ENCODE assay signal across 15 cellular contexts in genomic region chr7:17624379-17624778, GRCh38.
DNase-seq lines count a peak whose midpoint lies in the region; TF ChIP-seq lines count a peak whose summit lies in the region.
"Had no signal": no experiment of that assay in that cellular context is flagged by ENCODE, and none has a peak within 500 bp of the region (broad histone marks: within the 10 kb centered on the region; RNA-seq: fewer than 3 reads in every experiment).

No MANE protein-coding gene starts in this region.

- TF ChIP-seq CTCF in HFFc6 (IDR thresholded peaks at IDR 0.05) (no peak), brain microvascular endothelial cell (IDR thresholded peaks at IDR 0.05; ENCODE audit: low read depth, low read length, missing control alignments) (no peak), osteocyte (IDR thresholded peaks at IDR 0.05) (no peak), GM10266 (IDR thresholded peaks at IDR 0.05; ENCODE audit: control insufficient read depth, insufficient read depth, low read depth, missing control alignments) (no peak)

- H3K27me3 Mint-ChIP-seq in HFFc6 (ENCODE audit: insufficient read depth): no peaks in the 10 kb centered on the region; the same call in 1 of the 2 replicates
- no peaks in the 10 kb centered on the region for H3K27me3 Mint-ChIP-seq in osteocyte (ENCODE audit: unreplicated experiment)

- no peak overlapping the region for H3K4me3 ChIP-seq in brain microvascular endothelial cell (ENCODE audit: low read depth, low read length)
- H3K4me3 ChIP-seq: SK-N-MC had no signal

- H3K4me1 Mint-ChIP-seq in HFFc6 (ENCODE audit: low read depth): peaks cover 44% of the 10 kb centered on the region
- peaks cover 32% of the 10 kb centered on the region for H3K4me1 Mint-ChIP-seq in osteocyte (ENCODE audit: unreplicated experiment)

- H3K4me3 Mint-ChIP-seq in HFFc6: peak overlapping the region; percentile 78; the same call in 1 of the 2 replicates
- H3K4me3 Mint-ChIP-seq in osteocyte (ENCODE audit: unreplicated experiment): no peak overlapping the region

- in situ Hi-C loops in brain microvascular endothelial cell (cut with HindIII; ENCODE audit: low pct_ligation_motif_present, low sequenced_read_pairs): no loop called here

- H3K27ac ChIP-seq in brain microvascular endothelial cell: peak overlapping the region; percentile 46
- H3K27ac ChIP-seq: SK-N-MC had no signal

- H3K27ac Mint-ChIP-seq in HFFc6 (peak overlapping the region; percentile 85), osteocyte (ENCODE audit: unreplicated experiment) (peak overlapping the region; percentile 36)

- H3K36me3 Mint-ChIP-seq in HFFc6 (ENCODE audit: low read depth) (no peaks in the 10 kb centered on the region), osteocyte (ENCODE audit: unreplicated experiment) (no peaks in the 10 kb centered on the region)

- no peaks in the 10 kb centered on the region for H3K36me3 ChIP-seq in brain microvascular endothelial cell (replicated peaks)

- H3K9me3 Mint-ChIP-seq in HFFc6 (no peaks in the 10 kb centered on the region), osteocyte (ENCODE audit: unreplicated experiment) (no peaks in the 10 kb centered on the region)

- peak; percentile 10 for DNase-seq in HFFc6
- peak; percentile 54 for DNase-seq in NCI-H82 treated with DMSO at 0.1 percent for 48 hours (lab: John Stamatoyannopoulos, UW; ENCODE audit: unreplicated experiment)
- DNase-seq in brain microvascular endothelial cell: no peak
- no peak for DNase-seq in osteocyte (ENCODE audit: extremely low spot score, unreplicated experiment)
- DNase-seq in globus pallidus (ENCODE audit: low spot score): no peak
- no peak for DNase-seq in GM10266 (ENCODE audit: extremely low spot score)
- DNase-seq in NCI-H1694 (lab: John Stamatoyannopoulos, UW): no peak
- DNase-seq in SIG-M5 treated with dmso at 0.1 percent for 504 hours (lab: John Stamatoyannopoulos, UW; ENCODE audit: unreplicated experiment): no peak
- DNase-seq: C1 segment of cervical spinal cord, DMS79, NCI-H1417 treated with DMSO at 0.1 percent for 48 hours, NCI-H1930, NCI-H526, T-helper 1 cell had no signal

- H3K27me3 ChIP-seq in brain microvascular endothelial cell (replicated peaks): no peaks in the 10 kb centered on the region

Comparison
In these comparisons a context has a peak if more than half of its experiments do, and no peak if none do; other contexts are left out.
1. DNase-seq: peak in HFFc6 (single experiment) and NCI-H82 treated with DMSO at 0.1 percent for 48 hours (single experiment); none in brain microvascular endothelial cell (single experiment), osteocyte (single experiment), globus pallidus (single experiment), GM10266 (single experiment), NCI-H1694 (single experiment) and SIG-M5 treated with dmso at 0.1 percent for 504 hours (single experiment).